8 cellular contexts compared by ENCODE assay signal in the genomic region with DNA sequence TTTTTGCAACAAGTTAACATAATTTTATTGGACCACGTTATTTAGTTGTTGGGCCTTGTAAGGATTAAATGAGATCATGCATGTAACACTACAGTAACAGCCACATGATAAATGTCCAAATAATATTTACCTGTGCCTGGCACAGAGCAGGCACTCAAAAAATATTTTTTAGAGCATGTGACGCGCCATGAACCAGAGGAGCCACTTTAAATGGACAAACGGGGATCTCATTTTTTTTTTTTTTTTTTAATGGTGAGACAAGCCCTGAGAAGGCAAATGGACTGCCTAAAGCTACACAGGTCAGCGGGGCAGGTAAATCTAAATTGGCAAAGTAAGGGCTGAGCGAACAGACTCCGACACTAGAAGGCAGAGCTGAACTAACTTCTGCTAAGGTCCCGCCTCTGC. TPM values are rescaled to one million over a fixed set of nuclear protein-coding genes. Genes with fewer than 3 reads are reported as not detected.
DNase-seq lines count a peak whose midpoint lies in the region; ATAC-seq, FAIRE-seq and TF ChIP-seq lines count a peak whose summit lies in the region.

No MANE protein-coding gene starts in this region.

- FAIRE-seq in keratinocyte (lab: Jason Lieb, UNC) = no peak

- no peaks in the 10 kb centered on the region for H3K9me3 Mint-ChIP-seq in T-helper 1 cell treated with Interleukin-12 subunit alpha and Interleukin-12 subunit beta and Interleukin-4 antibody, amounts not matched to agents 30 μg/mL and 1 μg/mL, for 36 hours
- H3K9me3 Mint-ChIP-seq in activated T-helper 17 cell treated with anti-CD3 and anti-CD28 coated beads, Interleukin-2, amount 50 U/mL, for 72 hours = no peaks in the 10 kb centered on the region

- H3K4me1 ChIP-seq in keratinocyte (ENCODE audit: control insufficient read depth, extremely low read depth, insufficient read depth, low read length) (peaks cover 28% of the 10 kb centered on the region), subcutaneous abdominal adipose tissue (ENCODE audit: control insufficient read depth in 5 of 5, insufficient read depth in 5 of 5, low read length in 5 of 5) (peaks cover 14 to 40% (median 37%) of the 10 kb centered on the region in 5 donors)

- TF ChIP-seq CTCF in keratinocyte (optimal IDR thresholded peaks at IDR 0.05 in 1 of 3, IDR thresholded peaks at IDR 0.05 in 1 of 3, conservative IDR thresholded peaks at IDR 0.05 in 1 of 3; ENCODE audit: extremely low read depth in 1 of 3, insufficient read depth in 2 of 3, low read length in 3 of 3) = peak in 1 of 3 experiments; percentile 40

- H3K9me1 ChIP-seq in keratinocyte (ENCODE audit: control insufficient read depth, extremely low read depth, insufficient read depth, low read length) = peaks cover 2% of the 10 kb centered on the region

- H3K36me3 ChIP-seq in keratinocyte (ENCODE audit: control insufficient read depth in 2 of 2, extremely low read depth in 1 of 2, insufficient read depth in 2 of 2, low read length in 2 of 2) (peaks cover 25 to 35% of the 10 kb centered on the region in 2 experiments), subcutaneous abdominal adipose tissue (ENCODE audit: control insufficient read depth in 5 of 5, insufficient read depth in 5 of 5, low read length in 5 of 5) (peaks cover 0 to 31% (median 27%) of the 10 kb centered on the region in 5 donors)

- peaks cover 36% of the 10 kb centered on the region for H3K36me3 Mint-ChIP-seq in T-helper 1 cell treated with Interleukin-12 subunit alpha and Interleukin-12 subunit beta and Interleukin-4 antibody, amounts not matched to agents 30 μg/mL and 1 μg/mL, for 36 hours (ENCODE audit: low read depth)
- H3K36me3 Mint-ChIP-seq in activated T-helper 17 cell treated with anti-CD3 and anti-CD28 coated beads, Interleukin-2, amount 50 U/mL, for 72 hours (ENCODE audit: low read depth) = peaks cover 46% of the 10 kb centered on the region

- H3K27me3 ChIP-seq in keratinocyte (ENCODE audit: control insufficient read depth, extremely low read depth, insufficient read depth, low read length) (peaks cover 4% of the 10 kb centered on the region), subcutaneous abdominal adipose tissue (ENCODE audit: control insufficient read depth in 5 of 5, insufficient read depth in 4 of 5, low read length in 5 of 5) (peaks cover 0 to 3% (median 0%) of the 10 kb centered on the region in 5 donors)

- H3K9me3 ChIP-seq in keratinocyte (ENCODE audit: control insufficient read depth, low read depth, low read length) = no peaks in the 10 kb centered on the region
- no peaks in the 10 kb centered on the region for H3K9me3 ChIP-seq in subcutaneous abdominal adipose tissue (ENCODE audit: control insufficient read depth in 5 of 5, low read length in 5 of 5)

- dilution Hi-C loops in keratinocyte (cut with MboI; ENCODE audit: extremely low pct_ligation_motif_present, low sequenced_read_pairs) = no loop called here

- H3K4me2 ChIP-seq in keratinocyte (ENCODE audit: control insufficient read depth, extremely low read depth, insufficient read depth, low read depth, low read length) = peak overlapping the region; percentile 74

- H3K4me1 Mint-ChIP-seq in T-helper 1 cell treated with Interleukin-12 subunit alpha and Interleukin-12 subunit beta and Interleukin-4 antibody, amounts not matched to agents 30 μg/mL and 1 μg/mL, for 36 hours (ENCODE audit: low read depth) = peaks cover 31% of the 10 kb centered on the region
- peaks cover 20% of the 10 kb centered on the region for H3K4me1 Mint-ChIP-seq in activated T-helper 17 cell treated with anti-CD3 and anti-CD28 coated beads, Interleukin-2, amount 50 U/mL, for 72 hours

- H3K4me3 ChIP-seq in keratinocyte (ENCODE audit: control insufficient read depth in 2 of 3, extremely low read depth in 1 of 3, insufficient read depth in 2 of 3, low read depth in 1 of 3, low read length in 3 of 3) (peak overlapping the region; percentile 29 to 99 (median 36)), subcutaneous abdominal adipose tissue (ENCODE audit: low read depth in 1 of 5, low read length in 5 of 5) (peak overlapping the region; percentile 52 to 98 (median 82))

- peak overlapping the region; percentile 96 for H3K27ac Mint-ChIP-seq in T-helper 1 cell treated with Interleukin-12 subunit alpha and Interleukin-12 subunit beta and Interleukin-4 antibody, amounts not matched to agents 30 μg/mL and 1 μg/mL, for 36 hours
- H3K27ac Mint-ChIP-seq in activated T-helper 17 cell treated with anti-CD3 and anti-CD28 coated beads, Interleukin-2, amount 50 U/mL, for 72 hours = peak overlapping the region; percentile 98

- peaks cover 9% of the 10 kb centered on the region for H3K27me3 Mint-ChIP-seq in T-helper 1 cell treated with Interleukin-12 subunit alpha and Interleukin-12 subunit beta and Interleukin-4 antibody, amounts not matched to agents 30 μg/mL and 1 μg/mL, for 36 hours (ENCODE audit: low read depth)
- no peaks in the 10 kb centered on the region for H3K27me3 Mint-ChIP-seq in activated T-helper 17 cell treated with anti-CD3 and anti-CD28 coated beads, Interleukin-2, amount 50 U/mL, for 72 hours

- peak overlapping the region; percentile 91 for H3K4me3 Mint-ChIP-seq in T-helper 1 cell treated with Interleukin-12 subunit alpha and Interleukin-12 subunit beta and Interleukin-4 antibody, amounts not matched to agents 30 μg/mL and 1 μg/mL, for 36 hours
- H3K4me3 Mint-ChIP-seq in activated T-helper 17 cell treated with anti-CD3 and anti-CD28 coated beads, Interleukin-2, amount 50 U/mL, for 72 hours = peak overlapping the region; percentile 90

- peak overlapping the region; percentile 41 for H2AFZ ChIP-seq in keratinocyte (ENCODE audit: control insufficient read depth, low read length)

- no peak for ATAC-seq in activated T-helper 17 cell treated with anti-CD3 and anti-CD28 coated beads, Interleukin-2, amount 50 U/mL, for 72 hours (replicated peaks)
- ATAC-seq in GM21360 (IDR thresholded peaks at IDR 0.05; ENCODE audit: unreplicated experiment) (no peak), HG03571 (IDR thresholded peaks at IDR 0.05; ENCODE audit: unreplicated experiment) (no peak), GM18502 (IDR thresholded peaks at IDR 0.05; ENCODE audit: poor library complexity, unreplicated experiment) (no peak)

- H4K20me1 ChIP-seq in keratinocyte (ENCODE audit: control insufficient read depth, extremely low read depth, insufficient read depth, low read length) = peaks cover 20% of the 10 kb centered on the region

- H3K27ac ChIP-seq in keratinocyte (ENCODE audit: control insufficient read depth, insufficient read depth, low read length) (peak overlapping the region; percentile 94), subcutaneous abdominal adipose tissue (ENCODE audit: low read depth, low read length) (peak overlapping the region; percentile 18)

- DNase-seq in T-helper 1 cell = no peak
- DNase-seq in keratinocyte (ENCODE audit: low read depth, low spot score) = no peak

- H3K79me2 ChIP-seq in keratinocyte (ENCODE audit: control insufficient read depth, insufficient read depth, low read length) = peaks cover 41% of the 10 kb centered on the region

- H3K9ac ChIP-seq in keratinocyte (ENCODE audit: control insufficient read depth, extremely low read depth, insufficient read depth, low read length) = peak overlapping the region; percentile 99
- H3K9ac ChIP-seq in subcutaneous abdominal adipose tissue (ENCODE audit: low read length in 5 of 5) = peak overlapping the region; percentile 48 to 95 (median 68)

RNA-seq across cellular contexts. Expression of gene RPS19, which starts 0.8 kb away (rescaled TPM):
- 1,000 to 10,000 TPM; 3,531 to 4,049 TPM for total RNA-seq in activated T-helper 17 cell treated with anti-CD3 and anti-CD28 coated beads, Interleukin-2, amount 50 U/mL, for 72 hours
- 2,269 to 3,039 TPM (median 2,290 TPM) in 3 replicates for polyA plus RNA-seq in keratinocyte
- polyA plus RNA-seq in keratinocyte (2011; ENCODE audit: low read depth) = 2,634 TPM
- 1,701 and 3,217 TPM in 2 replicates for polyA plus RNA-seq in keratinocyte (2011; cell fraction: cytosol; rRNA removed)
- 839 and 966 TPM in 2 replicates for polyA plus RNA-seq in keratinocyte (2011; cell fraction: nucleus; rRNA removed)
- 3,070 and 4,128 TPM in 2 replicates for polyA plus RNA-seq in keratinocyte (2012; ENCODE audit: low replicate concordance)
- 521 to 1,294 TPM (median 616 TPM) in 3 replicates for polyA minus RNA-seq in keratinocyte
- 2,551 TPM for polyA minus RNA-seq in keratinocyte (2011; cell fraction: cytosol; rRNA and poly(A)+ RNA removed)
- polyA minus RNA-seq in keratinocyte (2011; cell fraction: nucleus; rRNA and poly(A)+ RNA removed) = 250 and 319 TPM in 2 replicates

RNA-seq across cellular contexts. Expression of gene DMRTC2, which starts 14.4 kb away (rescaled TPM):
- not detected for total RNA-seq in activated T-helper 17 cell treated with anti-CD3 and anti-CD28 coated beads, Interleukin-2, amount 50 U/mL, for 72 hours
- not detected in 3 replicates for polyA plus RNA-seq in keratinocyte
- polyA plus RNA-seq in keratinocyte (2011; ENCODE audit: low read depth) = not detected
- polyA plus RNA-seq in keratinocyte (2011; cell fraction: cytosol; rRNA removed) = not detected in 2 replicates
- polyA plus RNA-seq in keratinocyte (2011; cell fraction: nucleus; rRNA removed) = not detected in 2 replicates
- polyA plus RNA-seq in keratinocyte (2012; ENCODE audit: low replicate concordance) = not detected in 2 replicates
- not detected in 3 replicates for polyA minus RNA-seq in keratinocyte
- polyA minus RNA-seq in keratinocyte (2011; cell fraction: cytosol; rRNA and poly(A)+ RNA removed) = not detected
- not detected in 2 replicates for polyA minus RNA-seq in keratinocyte (2011; cell fraction: nucleus; rRNA and poly(A)+ RNA removed)

RNA-seq across cellular contexts. Expression of gene LYPD4, which starts 14.7 kb away (rescaled TPM):
- not detected for total RNA-seq in activated T-helper 17 cell treated with anti-CD3 and anti-CD28 coated beads, Interleukin-2, amount 50 U/mL, for 72 hours
- not detected in 3 replicates for polyA plus RNA-seq in keratinocyte
- polyA plus RNA-seq in keratinocyte (2011; ENCODE audit: low read depth) = not detected
- polyA plus RNA-seq in keratinocyte (2011; cell fraction: cytosol; rRNA removed) = not detected in 2 replicates
- polyA plus RNA-seq in keratinocyte (2011; cell fraction: nucleus; rRNA removed) = not detected in 2 replicates
- not detected in 2 replicates for polyA plus RNA-seq in keratinocyte (2012; ENCODE audit: low replicate concordance)
- not detected in 3 replicates for polyA minus RNA-seq in keratinocyte
- not detected for polyA minus RNA-seq in keratinocyte (2011; cell fraction: cytosol; rRNA and poly(A)+ RNA removed)
- not detected in 2 replicates for polyA minus RNA-seq in keratinocyte (2011; cell fraction: nucleus; rRNA and poly(A)+ RNA removed)

RNA-seq across cellular contexts. Expression of gene CD79A, which starts 17.9 kb away (rescaled TPM):
- under 1 TPM; 0.22 to 0.98 TPM for total RNA-seq in activated T-helper 17 cell treated with anti-CD3 and anti-CD28 coated beads, Interleukin-2, amount 50 U/mL, for 72 hours
- polyA plus RNA-seq in keratinocyte = 0.07 to 0.19 TPM (median 0.14 TPM) in 3 replicates
- polyA plus RNA-seq in keratinocyte (2011; ENCODE audit: low read depth) = not detected
- polyA plus RNA-seq in keratinocyte (2011; cell fraction: cytosol; rRNA removed) = 0.07 TPM in 1 of 2 replicates, not detected in the other
- polyA plus RNA-seq in keratinocyte (2011; cell fraction: nucleus; rRNA removed) = not detected in 2 replicates
- polyA plus RNA-seq in keratinocyte (2012; ENCODE audit: low replicate concordance) = 0.17 and 0.32 TPM in 2 replicates
- 0.26 to 0.29 TPM in 2 of 3 replicates, not detected in the other for polyA minus RNA-seq in keratinocyte
- not detected for polyA minus RNA-seq in keratinocyte (2011; cell fraction: cytosol; rRNA and poly(A)+ RNA removed)
- polyA minus RNA-seq in keratinocyte (2011; cell fraction: nucleus; rRNA and poly(A)+ RNA removed) = not detected in 2 replicates

RNA-seq across cellular contexts. Expression of gene ARHGEF1, which starts 23.8 kb away (rescaled TPM):
- 100 to 1,000 TPM; 255 to 337 TPM for total RNA-seq in activated T-helper 17 cell treated with anti-CD3 and anti-CD28 coated beads, Interleukin-2, amount 50 U/mL, for 72 hours
- 30.5 to 58.4 TPM (median 43.1 TPM) in 3 replicates for polyA plus RNA-seq in keratinocyte
- 40.1 TPM for polyA plus RNA-seq in keratinocyte (2011; ENCODE audit: low read depth)
- 22.2 and 45.2 TPM in 2 replicates for polyA plus RNA-seq in keratinocyte (2011; cell fraction: cytosol; rRNA removed)
- 131 and 160 TPM in 2 replicates for polyA plus RNA-seq in keratinocyte (2011; cell fraction: nucleus; rRNA removed)
- polyA plus RNA-seq in keratinocyte (2012; ENCODE audit: low replicate concordance) = 58.9 and 76.2 TPM in 2 replicates
- polyA minus RNA-seq in keratinocyte = 24.0 to 57.3 TPM (median 26.1 TPM) in 3 replicates
- polyA minus RNA-seq in keratinocyte (2011; cell fraction: cytosol; rRNA and poly(A)+ RNA removed) = 106 TPM
- polyA minus RNA-seq in keratinocyte (2011; cell fraction: nucleus; rRNA and poly(A)+ RNA removed) = 55.5 and 58.3 TPM in 2 replicates
